ENCODE assay signal across 1 cellular context in the genomic region with DNA sequence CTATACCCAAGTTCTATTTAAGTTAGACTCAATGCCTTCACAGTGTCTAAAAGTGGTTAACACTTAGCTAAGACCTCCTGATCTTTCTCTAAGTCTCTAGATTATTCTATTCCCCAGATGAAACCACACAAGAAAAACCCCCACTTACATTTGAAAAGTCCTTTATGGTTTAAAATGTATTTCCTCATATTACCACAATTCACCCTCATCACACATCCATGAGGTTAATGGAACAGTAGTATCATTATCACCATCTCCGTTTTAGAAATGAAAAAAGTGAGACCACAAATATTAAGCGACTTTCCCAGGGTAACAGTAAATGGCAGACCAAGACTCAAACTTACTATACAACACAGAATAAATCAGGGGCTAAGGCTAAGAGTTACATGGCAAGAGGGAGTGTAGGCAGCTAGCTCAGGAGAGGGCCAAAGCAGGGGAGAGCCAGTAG.
TF ChIP-seq lines count a peak whose summit lies in the region.

No MANE protein-coding gene starts in this region.

TF ChIP-seq in GM12878, 131 proteins besides CTCF, POLR2A, EP300 and RAD21 (continued from another document and continues in another):
- TF ChIP-seq E2F4 (IDR thresholded peaks at IDR 0.05; ENCODE audit: low read depth, low read length) (no peak), CBX3 (IDR thresholded peaks at IDR 0.05; ENCODE audit: borderline replicate concordance, low read depth) (no peak), PAX8 (IDR thresholded peaks at IDR 0.05) (no peak), CEBPZ (IDR thresholded peaks at IDR 0.05; ENCODE audit: low read depth, low read length) (no peak), PAX5 (IDR thresholded peaks at IDR 0.05; ENCODE audit: borderline replicate concordance, low read depth, low read length) (no peak), SMC3 (IDR thresholded peaks at IDR 0.05; ENCODE audit: borderline replicate concordance, low read length) (no peak), SUPT20H (IDR thresholded peaks at IDR 0.05; ENCODE audit: borderline replicate concordance, control insufficient read depth, low read depth, low read length) (no peak), CBX5 (IDR thresholded peaks at IDR 0.05; ENCODE audit: low read depth) (no peak), MTA3 (IDR thresholded peaks at IDR 0.05; ENCODE audit: borderline replicate concordance, low read length) (no peak), FOXM1 (IDR thresholded peaks at IDR 0.05; ENCODE audit: low read depth, low read length) (no peak), SMAD5 (IDR thresholded peaks at IDR 0.05; ENCODE audit: low read depth) (no peak), MYC (IDR thresholded peaks at IDR 0.05; ENCODE audit: insufficient read depth, insufficient read length, insufficient replicate concordance, low read length, severe bottlenecking) (no peak), ZSCAN29 (IDR thresholded peaks at IDR 0.05) (no peak), ZNF384 (IDR thresholded peaks at IDR 0.05; ENCODE audit: borderline replicate concordance, low read depth, low read length) (0 out of 2 replicates have a peak, but pooled peaks have one; percentile 49), ETV6 (conservative IDR thresholded peaks at IDR 0.05 in 1 of 2, IDR thresholded peaks at IDR 0.05 in 1 of 2; ENCODE audit: borderline replicate concordance in 1 of 2, low read depth in 1 of 2) (no peak), SREBF1 (IDR thresholded peaks at IDR 0.05; ENCODE audit: low read length) (no peak), MEF2A (IDR thresholded peaks at IDR 0.05; ENCODE audit: insufficient read depth, low read depth, low read length) (no peak), ZZZ3 (IDR thresholded peaks at IDR 0.05; ENCODE audit: control insufficient read depth, insufficient read length, low read depth) (no peak), GABPA (IDR thresholded peaks at IDR 0.05; ENCODE audit: low read depth) (no peak), RFX5 (IDR thresholded peaks at IDR 0.05; ENCODE audit: low read depth, low read length) (no peak), NFXL1 (IDR thresholded peaks at IDR 0.05; ENCODE audit: borderline replicate concordance) (no peak), CREB1 (IDR thresholded peaks at IDR 0.05; ENCODE audit: low read depth) (no peak), HDAC6 (IDR thresholded peaks at IDR 0.05; ENCODE audit: unreplicated experiment) (no peak)
- TF ChIP-seq, protein P1, sequence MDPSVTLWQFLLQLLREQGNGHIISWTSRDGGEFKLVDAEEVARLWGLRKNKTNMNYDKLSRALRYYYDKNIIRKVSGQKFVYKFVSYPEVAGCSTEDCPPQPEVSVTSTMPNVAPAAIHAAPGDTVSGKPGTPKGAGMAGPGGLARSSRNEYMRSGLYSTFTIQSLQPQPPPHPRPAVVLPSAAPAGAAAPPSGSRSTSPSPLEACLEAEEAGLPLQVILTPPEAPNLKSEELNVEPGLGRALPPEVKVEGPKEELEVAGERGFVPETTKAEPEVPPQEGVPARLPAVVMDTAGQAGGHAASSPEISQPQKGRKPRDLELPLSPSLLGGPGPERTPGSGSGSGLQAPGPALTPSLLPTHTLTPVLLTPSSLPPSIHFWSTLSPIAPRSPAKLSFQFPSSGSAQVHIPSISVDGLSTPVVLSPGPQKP (IDR thresholded peaks at IDR 0.05; ENCODE audit: low read depth, low read length) = no peak
- TF ChIP-seq, protein P2, sequence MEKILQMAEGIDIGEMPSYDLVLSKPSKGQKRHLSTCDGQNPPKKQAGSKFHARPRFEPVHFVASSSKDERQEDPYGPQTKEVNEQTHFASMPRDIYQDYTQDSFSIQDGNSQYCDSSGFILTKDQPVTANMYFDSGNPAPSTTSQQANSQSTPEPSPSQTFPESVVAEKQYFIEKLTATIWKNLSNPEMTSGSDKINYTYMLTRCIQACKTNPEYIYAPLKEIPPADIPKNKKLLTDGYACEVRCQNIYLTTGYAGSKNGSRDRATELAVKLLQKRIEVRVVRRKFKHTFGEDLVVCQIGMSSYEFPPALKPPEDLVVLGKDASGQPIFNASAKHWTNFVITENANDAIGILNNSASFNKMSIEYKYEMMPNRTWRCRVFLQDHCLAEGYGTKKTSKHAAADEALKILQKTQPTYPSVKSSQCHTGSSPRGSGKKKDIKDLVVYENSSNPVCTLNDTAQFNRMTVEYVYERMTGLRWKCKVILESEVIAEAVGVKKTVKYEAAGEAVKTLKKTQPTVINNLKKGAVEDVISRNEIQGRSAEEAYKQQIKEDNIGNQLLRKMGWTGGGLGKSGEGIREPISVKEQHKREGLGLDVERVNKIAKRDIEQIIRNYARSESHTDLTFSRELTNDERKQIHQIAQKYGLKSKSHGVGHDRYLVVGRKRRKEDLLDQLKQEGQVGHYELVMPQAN (conservative IDR thresholded peaks at IDR 0.05) = no peak
- TF ChIP-seq, protein P3, sequence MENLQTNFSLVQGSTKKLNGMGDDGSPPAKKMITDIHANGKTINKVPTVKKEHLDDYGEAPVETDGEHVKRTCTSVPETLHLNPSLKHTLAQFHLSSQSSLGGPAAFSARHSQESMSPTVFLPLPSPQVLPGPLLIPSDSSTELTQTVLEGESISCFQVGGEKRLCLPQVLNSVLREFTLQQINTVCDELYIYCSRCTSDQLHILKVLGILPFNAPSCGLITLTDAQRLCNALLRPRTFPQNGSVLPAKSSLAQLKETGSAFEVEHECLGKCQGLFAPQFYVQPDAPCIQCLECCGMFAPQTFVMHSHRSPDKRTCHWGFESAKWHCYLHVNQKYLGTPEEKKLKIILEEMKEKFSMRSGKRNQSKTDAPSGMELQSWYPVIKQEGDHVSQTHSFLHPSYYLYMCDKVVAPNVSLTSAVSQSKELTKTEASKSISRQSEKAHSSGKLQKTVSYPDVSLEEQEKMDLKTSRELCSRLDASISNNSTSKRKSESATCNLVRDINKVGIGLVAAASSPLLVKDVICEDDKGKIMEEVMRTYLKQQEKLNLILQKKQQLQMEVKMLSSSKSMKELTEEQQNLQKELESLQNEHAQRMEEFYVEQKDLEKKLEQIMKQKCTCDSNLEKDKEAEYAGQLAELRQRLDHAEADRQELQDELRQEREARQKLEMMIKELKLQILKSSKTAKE (IDR thresholded peaks at IDR 0.05; ENCODE audit: low read depth, poor library complexity, severe bottlenecking) = peak; percentile 74
- TF ChIP-seq, protein P4, sequence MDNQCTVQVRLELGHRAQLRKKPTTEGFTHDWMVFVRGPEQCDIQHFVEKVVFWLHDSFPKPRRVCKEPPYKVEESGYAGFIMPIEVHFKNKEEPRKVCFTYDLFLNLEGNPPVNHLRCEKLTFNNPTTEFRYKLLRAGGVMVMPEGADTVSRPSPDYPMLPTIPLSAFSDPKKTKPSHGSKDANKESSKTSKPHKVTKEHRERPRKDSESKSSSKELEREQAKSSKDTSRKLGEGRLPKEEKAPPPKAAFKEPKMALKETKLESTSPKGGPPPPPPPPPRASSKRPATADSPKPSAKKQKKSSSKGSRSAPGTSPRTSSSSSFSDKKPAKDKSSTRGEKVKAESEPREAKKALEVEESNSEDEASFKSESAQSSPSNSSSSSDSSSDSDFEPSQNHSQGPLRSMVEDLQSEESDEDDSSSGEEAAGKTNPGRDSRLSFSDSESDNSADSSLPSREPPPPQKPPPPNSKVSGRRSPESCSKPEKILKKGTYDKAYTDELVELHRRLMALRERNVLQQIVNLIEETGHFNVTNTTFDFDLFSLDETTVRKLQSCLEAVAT (IDR thresholded peaks at IDR 0.05) = peak; percentile 88
- TF ChIP-seq, protein P5, sequence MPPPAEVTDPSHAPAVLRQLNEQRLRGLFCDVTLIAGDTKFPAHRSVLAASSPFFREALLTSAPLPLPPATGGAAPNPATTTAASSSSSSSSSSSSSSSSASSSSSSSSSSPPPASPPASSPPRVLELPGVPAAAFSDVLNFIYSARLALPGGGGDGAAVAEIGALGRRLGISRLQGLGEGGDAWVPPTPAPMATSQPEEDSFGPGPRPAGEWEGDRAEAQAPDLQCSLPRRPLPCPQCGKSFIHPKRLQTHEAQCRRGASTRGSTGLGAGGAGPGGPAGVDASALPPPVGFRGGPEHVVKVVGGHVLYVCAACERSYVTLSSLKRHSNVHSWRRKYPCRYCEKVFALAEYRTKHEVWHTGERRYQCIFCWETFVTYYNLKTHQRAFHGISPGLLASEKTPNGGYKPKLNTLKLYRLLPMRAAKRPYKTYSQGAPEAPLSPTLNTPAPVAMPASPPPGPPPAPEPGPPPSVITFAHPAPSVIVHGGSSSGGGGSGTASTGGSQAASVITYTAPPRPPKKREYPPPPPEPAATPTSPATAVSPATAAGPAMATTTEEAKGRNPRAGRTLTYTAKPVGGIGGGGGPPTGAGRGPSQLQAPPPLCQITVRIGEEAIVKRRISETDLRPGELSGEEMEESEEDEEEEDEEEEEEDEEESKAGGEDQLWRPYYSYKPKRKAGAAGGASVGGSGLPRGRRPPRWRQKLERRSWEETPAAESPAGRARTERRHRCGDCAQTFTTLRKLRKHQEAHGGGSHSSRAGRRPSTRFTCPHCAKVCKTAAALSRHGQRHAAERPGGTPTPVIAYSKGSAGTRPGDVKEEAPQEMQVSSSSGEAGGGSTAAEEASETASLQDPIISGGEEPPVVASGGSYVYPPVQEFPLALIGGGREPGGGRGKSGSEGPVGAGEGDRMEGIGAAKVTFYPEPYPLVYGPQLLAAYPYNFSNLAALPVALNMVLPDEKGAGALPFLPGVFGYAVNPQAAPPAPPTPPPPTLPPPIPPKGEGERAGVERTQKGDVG (CRISPR knock-in tag; IDR thresholded peaks at IDR 0.05) = no peak
- TF ChIP-seq, protein P6, sequence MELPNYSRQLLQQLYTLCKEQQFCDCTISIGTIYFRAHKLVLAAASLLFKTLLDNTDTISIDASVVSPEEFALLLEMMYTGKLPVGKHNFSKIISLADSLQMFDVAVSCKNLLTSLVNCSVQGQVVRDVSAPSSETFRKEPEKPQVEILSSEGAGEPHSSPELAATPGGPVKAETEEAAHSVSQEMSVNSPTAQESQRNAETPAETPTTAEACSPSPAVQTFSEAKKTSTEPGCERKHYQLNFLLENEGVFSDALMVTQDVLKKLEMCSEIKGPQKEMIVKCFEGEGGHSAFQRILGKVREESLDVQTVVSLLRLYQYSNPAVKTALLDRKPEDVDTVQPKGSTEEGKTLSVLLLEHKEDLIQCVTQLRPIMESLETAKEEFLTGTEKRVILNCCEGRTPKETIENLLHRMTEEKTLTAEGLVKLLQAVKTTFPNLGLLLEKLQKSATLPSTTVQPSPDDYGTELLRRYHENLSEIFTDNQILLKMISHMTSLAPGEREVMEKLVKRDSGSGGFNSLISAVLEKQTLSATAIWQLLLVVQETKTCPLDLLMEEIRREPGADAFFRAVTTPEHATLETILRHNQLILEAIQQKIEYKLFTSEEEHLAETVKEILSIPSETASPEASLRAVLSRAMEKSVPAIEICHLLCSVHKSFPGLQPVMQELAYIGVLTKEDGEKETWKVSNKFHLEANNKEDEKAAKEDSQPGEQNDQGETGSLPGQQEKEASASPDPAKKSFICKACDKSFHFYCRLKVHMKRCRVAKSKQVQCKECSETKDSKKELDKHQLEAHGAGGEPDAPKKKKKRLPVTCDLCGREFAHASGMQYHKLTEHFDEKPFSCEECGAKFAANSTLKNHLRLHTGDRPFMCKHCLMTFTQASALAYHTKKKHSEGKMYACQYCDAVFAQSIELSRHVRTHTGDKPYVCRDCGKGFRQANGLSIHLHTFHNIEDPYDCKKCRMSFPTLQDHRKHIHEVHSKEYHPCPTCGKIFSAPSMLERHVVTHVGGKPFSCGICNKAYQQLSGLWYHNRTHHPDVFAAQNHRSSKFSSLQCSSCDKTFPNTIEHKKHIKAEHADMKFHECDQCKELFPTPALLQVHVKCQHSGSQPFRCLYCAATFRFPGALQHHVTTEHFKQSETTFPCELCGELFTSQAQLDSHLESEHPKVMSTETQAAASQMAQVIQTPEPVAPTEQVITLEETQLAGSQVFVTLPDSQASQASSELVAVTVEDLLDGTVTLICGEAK (IDR thresholded peaks at IDR 0.05; ENCODE audit: borderline replicate concordance) = no peak
- TF ChIP-seq, protein P7, sequence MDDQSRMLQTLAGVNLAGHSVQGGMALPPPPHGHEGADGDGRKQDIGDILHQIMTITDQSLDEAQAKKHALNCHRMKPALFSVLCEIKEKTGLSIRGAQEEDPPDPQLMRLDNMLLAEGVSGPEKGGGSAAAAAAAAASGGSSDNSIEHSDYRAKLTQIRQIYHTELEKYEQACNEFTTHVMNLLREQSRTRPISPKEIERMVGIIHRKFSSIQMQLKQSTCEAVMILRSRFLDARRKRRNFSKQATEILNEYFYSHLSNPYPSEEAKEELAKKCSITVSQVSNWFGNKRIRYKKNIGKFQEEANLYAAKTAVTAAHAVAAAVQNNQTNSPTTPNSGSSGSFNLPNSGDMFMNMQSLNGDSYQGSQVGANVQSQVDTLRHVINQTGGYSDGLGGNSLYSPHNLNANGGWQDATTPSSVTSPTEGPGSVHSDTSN (IDR thresholded peaks at IDR 0.05; ENCODE audit: insufficient replicate concordance, low read depth, low read length) = no peak
